In the genomic region with DNA sequence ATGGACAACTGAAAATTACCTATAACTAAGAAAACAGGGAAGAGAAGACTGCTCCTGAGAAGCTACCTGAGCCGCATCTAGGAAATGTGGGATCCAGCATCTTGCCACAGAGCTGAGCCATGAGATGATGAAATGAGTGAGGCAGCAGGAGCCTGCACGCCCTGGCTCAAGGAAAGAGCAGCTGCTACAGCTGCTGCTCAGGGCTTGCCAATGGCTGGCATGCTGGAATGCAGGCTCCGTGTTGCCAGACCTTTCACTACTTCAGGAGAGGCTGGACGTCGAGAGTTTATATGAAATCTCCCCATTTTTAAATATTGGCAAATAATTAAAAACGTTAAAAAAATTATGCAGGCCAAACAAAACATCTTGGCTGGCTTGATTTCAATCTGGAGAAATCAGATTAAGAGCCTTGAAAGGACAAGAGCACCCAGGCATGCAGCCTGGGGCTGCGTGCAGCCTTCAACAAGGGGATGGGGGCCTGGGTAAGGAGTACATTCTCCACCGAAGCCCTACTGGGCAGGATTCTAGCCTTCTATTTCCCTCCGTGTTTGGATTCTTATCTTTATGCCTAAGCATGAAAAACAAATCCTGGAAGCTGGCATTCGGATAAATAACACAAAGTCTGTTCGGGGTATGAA, we compare ENCODE assay signal across 14 cellular contexts.
DNase-seq lines count a peak whose midpoint lies in the region; ATAC-seq and TF ChIP-seq lines count a peak whose summit lies in the region.
"Had no signal": no experiment of that assay in that cellular context is flagged by ENCODE, and none has a peak within 500 bp of the region (broad histone marks: within the 10 kb centered on the region; RNA-seq: fewer than 3 reads in every experiment).

No MANE protein-coding gene starts in this region.

- H3K4me3 ChIP-seq in body of pancreas, result no peak overlapping the region
- peak overlapping the region in 2 of 12 donors; percentile 9 to 11 for H3K4me3 ChIP-seq in heart left ventricle
- H3K4me3 ChIP-seq: tibial nerve had no signal

- TF ChIP-seq POLR2A in body of pancreas (IDR thresholded peaks at IDR 0.05) (no peak), heart left ventricle (IDR thresholded peaks at IDR 0.05) (no peak)

- TF ChIP-seq CTCF in body of pancreas (IDR thresholded peaks at IDR 0.05), result no peak
- TF ChIP-seq CTCF in heart left ventricle (IDR thresholded peaks at IDR 0.05), result no peak

- H3K27ac ChIP-seq in body of pancreas, result peak overlapping the region in 3 of 4 donors; percentile 47 to 79 (median 64)
- peak overlapping the region in 10 of 12 donors; percentile 2 to 78 (median 66) for H3K27ac ChIP-seq in heart left ventricle

- peaks cover 35% of the 10 kb centered on the region for H3K4me1 ChIP-seq in body of pancreas
- peaks cover 0 to 64% (median 33%) of the 10 kb centered on the region in 12 donors for H3K4me1 ChIP-seq in heart left ventricle

- DNase-seq in Ammon's horn (ENCODE audit: low spot score), result peak; percentile 54
- peak; percentile 68 to 83 (median 78) for DNase-seq in body of pancreas
- peak; percentile 29 to 77 (median 61) for DNase-seq in heart left ventricle
- peak; percentile 45 for DNase-seq in pons (ENCODE audit: low spot score)
- DNase-seq in germinal center (ENCODE audit: low spot score), result no peak
- DNase-seq: activated B cell treated with CpG ODN at 0.5 μM for 24 hours; activated T-cell treated with anti-CD3 and anti-CD28 coated beads, Interleukin-2, amount 50 U/mL, for 24 hours; NCI-H1092 treated with DMSO at 0.1 percent for 48 hours; NCI-H510A treated with DMSO at 0.1 percent for 48 hours had no signal

- 18 to 25% methylated on average over 11 of the region's 11 CpGs for WGBS in body of pancreas, 2 donors
- 40 to 48% (median 42%) methylated on average over 11 of the region's 11 CpGs for WGBS in heart left ventricle, 4 donors

- peak; percentile 85 for ATAC-seq in body of pancreas
- peak; percentile 71 to 90 (median 86) for ATAC-seq in heart left ventricle
- no peak for ATAC-seq in GM18867 (IDR thresholded peaks at IDR 0.05; ENCODE audit: unreplicated experiment)
- no peak for ATAC-seq in GM21515 (IDR thresholded peaks at IDR 0.05; ENCODE audit: unreplicated experiment)
- ATAC-seq in HG03045 (IDR thresholded peaks at IDR 0.05; ENCODE audit: unreplicated experiment), result no peak
- ATAC-seq: left lobe of liver had no signal

- H3K9me3 ChIP-seq in body of pancreas, result no peaks in the 10 kb centered on the region
- no peaks in the 10 kb centered on the region for H3K9me3 ChIP-seq in heart left ventricle
- H3K9me3 ChIP-seq: tibial nerve had no signal

- H3K27me3 ChIP-seq in body of pancreas, result no peaks in the 10 kb centered on the region
- H3K27me3 ChIP-seq in heart left ventricle, result no peaks in the 10 kb centered on the region
- H3K27me3 ChIP-seq: tibial nerve had no signal

- H3K36me3 ChIP-seq in body of pancreas (replicated peaks in 1 of 2; ENCODE audit: insufficient read depth in 1 of 2, low read depth in 2 of 2), result no peaks in the 10 kb centered on the region
- no peaks in the 10 kb centered on the region for H3K36me3 ChIP-seq in heart left ventricle
- H3K36me3 ChIP-seq: tibial nerve had no signal

- intact Hi-C loops in body of pancreas (cut with DNase I) (no loop called here), heart left ventricle (cut with DNase I) (loop anchor here in 1 of 10 donors (5.0 kb wide), 1 partner anchor 228 kb away; a partner anchor contains a TSS)

Comparison
In these comparisons a context has a peak if more than half of its experiments do, and no peak if none do; other contexts are left out.
1. ATAC-seq: peak in body of pancreas (single experiment) and heart left ventricle (4 of 4); none in GM18867 (single experiment), GM21515 (single experiment) and HG03045 (single experiment).